13 cellular contexts compared by ENCODE assay signal in the genomic region with DNA sequence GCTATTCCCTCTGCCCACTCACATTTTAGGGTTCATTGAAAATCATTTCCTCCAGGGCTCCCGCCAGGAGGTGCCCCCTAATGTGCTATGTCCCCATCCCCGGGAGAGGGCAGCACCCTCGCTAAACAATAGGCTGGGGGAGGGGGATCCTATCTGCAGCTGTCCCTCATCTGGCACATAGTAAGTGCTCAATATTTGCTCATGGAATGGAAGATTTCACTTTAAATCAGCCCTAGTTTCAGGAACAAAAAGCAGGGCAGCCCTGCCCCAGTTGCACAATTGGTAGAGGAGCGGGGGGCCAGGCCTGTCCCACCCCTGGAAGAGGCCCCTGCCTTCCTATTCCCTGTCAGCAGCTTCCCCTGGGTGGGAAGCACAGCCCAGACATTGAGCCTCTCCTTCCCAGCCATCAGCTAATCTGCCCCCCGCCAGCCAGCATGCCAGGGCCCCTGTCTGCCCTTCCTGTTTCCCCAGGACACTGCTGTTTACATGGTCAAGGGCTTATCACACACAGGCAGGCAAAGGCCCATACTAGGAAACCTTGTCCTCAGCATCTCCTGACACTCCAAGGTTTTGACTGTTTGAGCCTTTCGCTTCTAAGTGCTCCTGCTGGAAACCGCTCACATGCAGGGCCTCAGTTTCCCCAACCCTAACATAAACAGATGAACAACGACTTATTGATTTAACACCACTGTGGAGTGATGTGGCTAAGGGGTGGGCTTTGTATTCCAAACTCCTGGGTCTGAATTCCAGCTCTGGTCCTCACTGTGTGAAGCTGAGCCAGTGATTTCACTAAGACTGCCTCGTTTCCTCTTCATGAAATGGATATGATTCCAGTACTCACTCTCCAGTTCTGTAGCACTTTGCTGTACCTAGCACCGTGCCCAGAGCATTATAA.
DNase-seq lines count a peak whose midpoint lies in the region; ATAC-seq and TF ChIP-seq lines count a peak whose summit lies in the region.
"Had no signal": no experiment of that assay in that cellular context is flagged by ENCODE, and none has a peak within 500 bp of the region (broad histone marks: within the 10 kb centered on the region; RNA-seq: fewer than 3 reads in every experiment).

No MANE protein-coding gene starts in this region.

- peaks cover 2% of the 10 kb centered on the region for H3K9me3 Mint-ChIP-seq in activated naive CD8-positive, alpha-beta T cell treated with anti-CD3 and anti-CD28 coated beads, Interleukin-2, amount 10 ng/mL, durations not matched to agents 7 days and 5 days

- no peak for DNase-seq in GM12864 (ENCODE audit: low read depth)
- DNase-seq in HPDE6-E6E7 (ENCODE audit: extremely low spot score): peak; percentile 21
- DNase-seq in activated naive CD8-positive, alpha-beta T cell treated with anti-CD3 and anti-CD28 coated beads, Interleukin-2, amount 10 ng/mL, durations not matched to agents 7 days and 5 days: no peak
- peak; percentile 48 to 68 for DNase-seq in lung microvascular endothelial cell (ENCODE audit: low read depth in 2 of 2)
- DNase-seq in medulla oblongata (ENCODE audit: extremely low spot score): no peak
- no peak for DNase-seq in OCI-M2 (lab: John Stamatoyannopoulos, UW; ENCODE audit: unreplicated experiment)
- DNase-seq in NCI-H1092 treated with DMSO at 0.1 percent for 48 hours (lab: John Stamatoyannopoulos, UW): no peak
- no peak for DNase-seq in SKM-1 (lab: John Stamatoyannopoulos, UW; ENCODE audit: unreplicated experiment)
- DNase-seq: activated CD4-positive, CD25-positive, alpha-beta regulatory T cell; body of pancreas; hippocampal formation; NCI-H345; psoas muscle had no signal

- H3K36me3 Mint-ChIP-seq in activated naive CD8-positive, alpha-beta T cell treated with anti-CD3 and anti-CD28 coated beads, Interleukin-2, amount 10 ng/mL, durations not matched to agents 7 days and 5 days: no peaks in the 10 kb centered on the region

- H3K27me3 Mint-ChIP-seq in activated naive CD8-positive, alpha-beta T cell treated with anti-CD3 and anti-CD28 coated beads, Interleukin-2, amount 10 ng/mL, durations not matched to agents 7 days and 5 days: no peaks in the 10 kb centered on the region

- peak; percentile 31 for ATAC-seq in activated naive CD8-positive, alpha-beta T cell treated with anti-CD3 and anti-CD28 coated beads, Interleukin-2, amount 10 ng/mL, durations not matched to agents 7 days and 5 days (ENCODE audit: low read depth)
- ATAC-seq: body of pancreas had no signal

- peak; percentile 21 for TF ChIP-seq CTCF in GM12864 (IDR thresholded peaks at IDR 0.05; ENCODE audit: low read depth, low read length, missing control alignments)

- no peak overlapping the region for H3K4me3 Mint-ChIP-seq in activated naive CD8-positive, alpha-beta T cell treated with anti-CD3 and anti-CD28 coated beads, Interleukin-2, amount 10 ng/mL, durations not matched to agents 7 days and 5 days

- no peak overlapping the region for H3K27ac Mint-ChIP-seq in activated naive CD8-positive, alpha-beta T cell treated with anti-CD3 and anti-CD28 coated beads, Interleukin-2, amount 10 ng/mL, durations not matched to agents 7 days and 5 days

- POLR2A ChIA-PET in activated naive CD8-positive, alpha-beta T cell treated with anti-CD3 and anti-CD28 coated beads, Interleukin-2, amount 10 ng/mL, durations not matched to agents 7 days and 5 days (lab: Charles Lee): interaction anchor here (0.5 to 1.4 kb wide), 2 partner anchors 35 to 264 kb away, joined by 3 to 5 read pairs; no protein-coding TSS in a partner anchor

- no peak overlapping the region for H3K4me3 ChIP-seq in GM12864 (ENCODE audit: low read depth, low read length)
- H3K4me3 ChIP-seq: body of pancreas, psoas muscle had no signal

- no peaks in the 10 kb centered on the region for H3K4me1 Mint-ChIP-seq in activated naive CD8-positive, alpha-beta T cell treated with anti-CD3 and anti-CD28 coated beads, Interleukin-2, amount 10 ng/mL, durations not matched to agents 7 days and 5 days

Comparison
In these comparisons a context has a peak if more than half of its experiments do, and no peak if none do; other contexts are left out.
1. DNase-seq: peak in HPDE6-E6E7 (single experiment) and lung microvascular endothelial cell (2 of 2); none in GM12864 (single experiment), activated naive CD8-positive, alpha-beta T cell treated with anti-CD3 and anti-CD28 coated beads, Interleukin-2, amount 10 ng/mL, durations not matched to agents 7 days and 5 days (single experiment), medulla oblongata (single experiment), OCI-M2 (single experiment), NCI-H1092 treated with DMSO at 0.1 percent for 48 hours (single experiment) and SKM-1 (single experiment).